In the genomic region with DNA sequence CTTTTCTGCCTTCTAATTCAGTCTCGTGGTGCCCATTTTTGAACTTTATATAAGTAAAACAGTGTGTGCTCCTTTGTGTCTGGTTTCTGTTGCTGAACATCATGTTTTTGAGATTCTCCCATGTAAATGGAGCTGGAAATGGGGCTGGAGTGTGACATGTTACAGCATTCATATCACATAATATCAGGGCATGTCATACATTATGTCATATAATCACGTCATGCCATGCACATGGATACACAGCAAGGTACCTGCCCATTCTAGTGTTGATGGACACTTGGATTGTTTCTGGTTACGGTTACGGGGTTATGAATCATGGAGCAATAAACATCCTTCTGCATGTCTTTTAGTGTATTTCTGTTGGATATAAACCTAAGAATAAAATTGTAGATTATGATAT, we compare ENCODE assay signal across 28 cellular contexts.
"Had no signal": no experiment of that assay in that cellular context is flagged by ENCODE, and none has a peak within 500 bp of the region (broad histone marks: within the 10 kb centered on the region; RNA-seq: fewer than 3 reads in every experiment).

No MANE protein-coding gene starts in this region.

- FAIRE-seq: colon, endometrium, endothelial cell of umbilical vein, frontal cortex had no signal

- DNase-seq: colonic mucosa; cortex of kidney; dermis blood vessel endothelial cell; dorsolateral prefrontal cortex; effector CD4-positive, alpha-beta T cell; effector CD8-positive, alpha-beta T cell; effector memory CD4-positive, alpha-beta T cell; effector memory CD8-positive, alpha-beta T cell; endodermal cell; erythroblast; esophagus squamous epithelium; foreskin fibroblast; foreskin keratinocyte; foreskin melanocyte; gastrocnemius medialis; glutamatergic neuron; head of caudate nucleus; heart left ventricle; heart right ventricle had no signal

- ATAC-seq: effector memory CD8-positive, alpha-beta T cell; esophagus mucosa; foreskin keratinocyte; gastrocnemius medialis; gastroesophageal sphincter; heart left ventricle; heart right ventricle had no signal

- H3K27me3 ChIP-seq: colonic mucosa, esophagus muscularis mucosa, esophagus squamous epithelium, foreskin keratinocyte, gastrocnemius medialis had no signal

- H3K4me1 ChIP-seq: colonic mucosa, esophagus muscularis mucosa, esophagus squamous epithelium, foreskin keratinocyte, gastrocnemius medialis, gastroesophageal sphincter, heart left ventricle, heart right ventricle had no signal

- H3K27ac ChIP-seq: colonic mucosa, coronary artery, dorsolateral prefrontal cortex, epithelial cell of prostate, esophagus muscularis mucosa, esophagus squamous epithelium, foreskin keratinocyte, gastrocnemius medialis, gastroesophageal sphincter, heart left ventricle, heart right ventricle had no signal

- H3K9me3 ChIP-seq: colonic mucosa, esophagus muscularis mucosa, esophagus squamous epithelium, gastrocnemius medialis, gastroesophageal sphincter, heart left ventricle, heart right ventricle had no signal

- H3K36me3 ChIP-seq: colonic mucosa, esophagus muscularis mucosa, esophagus squamous epithelium, gastrocnemius medialis, gastroesophageal sphincter, heart left ventricle, heart right ventricle had no signal

- H3K4me3 ChIP-seq: colonic mucosa, coronary artery, dorsolateral prefrontal cortex, esophagus muscularis mucosa, esophagus squamous epithelium, gastrocnemius medialis, gastroesophageal sphincter, heart left ventricle, heart right ventricle had no signal
